ENCODE assay signal across 1 cellular context in the genomic region with DNA sequence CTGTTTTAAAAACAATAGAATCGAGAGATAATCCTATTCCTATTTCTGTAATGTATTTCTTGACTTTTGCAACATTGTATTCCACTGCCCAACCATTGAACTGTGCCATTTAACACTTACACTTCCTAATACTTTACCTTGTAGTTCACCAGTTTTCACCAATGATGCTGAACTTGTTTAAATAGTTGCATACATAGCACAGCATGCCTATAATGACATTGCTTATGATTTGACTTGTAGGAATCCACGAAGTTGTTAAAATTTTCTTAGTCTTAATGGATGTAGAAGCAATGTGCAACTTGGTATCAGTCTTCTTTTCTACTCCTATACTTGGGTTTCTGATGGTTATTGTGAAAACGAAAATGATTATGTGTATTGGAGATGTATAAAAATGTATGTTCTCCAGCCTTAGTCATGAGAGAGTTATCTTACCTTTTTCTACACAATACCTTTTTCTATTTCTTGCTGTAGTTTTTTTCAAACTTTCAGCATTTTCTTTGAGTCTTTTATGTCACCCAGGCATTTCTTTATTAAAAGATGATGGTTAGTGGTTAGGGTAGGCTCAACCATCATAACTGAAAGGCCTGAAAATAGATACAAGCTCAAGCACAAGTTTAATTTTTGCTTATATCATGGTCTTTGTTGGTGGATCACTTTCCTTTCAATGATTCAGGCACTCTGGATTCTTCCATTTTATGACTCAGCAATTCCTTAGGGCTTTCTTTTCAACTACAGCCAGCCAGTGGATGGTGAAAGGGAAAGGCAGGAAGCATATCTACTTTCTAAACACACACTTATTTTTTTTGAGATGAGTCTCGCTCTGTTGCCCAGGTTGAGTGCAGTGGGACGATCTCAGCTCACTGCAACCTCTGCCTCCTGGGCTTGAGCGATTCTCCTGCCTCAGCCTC.
TF ChIP-seq lines count a peak whose summit lies in the region.

No MANE protein-coding gene starts in this region.

TF ChIP-seq in GM12878, 131 proteins besides CTCF, POLR2A, EP300 and RAD21 (continued from another document):
- TF ChIP-seq E2F8 (IDR thresholded peaks at IDR 0.05; ENCODE audit: low read depth, partially characterized antibody), result no peak
- TF ChIP-seq CHD1 (IDR thresholded peaks at IDR 0.05; ENCODE audit: low read depth, low read length), result no peak
- no peak for TF ChIP-seq HSF1 (IDR thresholded peaks at IDR 0.05; ENCODE audit: low read depth, low read length)
- TF ChIP-seq IKZF2 (IDR thresholded peaks at IDR 0.05), result 0 out of 4 replicates have a peak, but pooled peaks of 1 of the 2 experiments have one; percentile 17
- no peak for TF ChIP-seq MTA3 (IDR thresholded peaks at IDR 0.05; ENCODE audit: borderline replicate concordance, low read length)
- TF ChIP-seq RAD51 (IDR thresholded peaks at IDR 0.05), result no peak
- TF ChIP-seq, protein P1, sequence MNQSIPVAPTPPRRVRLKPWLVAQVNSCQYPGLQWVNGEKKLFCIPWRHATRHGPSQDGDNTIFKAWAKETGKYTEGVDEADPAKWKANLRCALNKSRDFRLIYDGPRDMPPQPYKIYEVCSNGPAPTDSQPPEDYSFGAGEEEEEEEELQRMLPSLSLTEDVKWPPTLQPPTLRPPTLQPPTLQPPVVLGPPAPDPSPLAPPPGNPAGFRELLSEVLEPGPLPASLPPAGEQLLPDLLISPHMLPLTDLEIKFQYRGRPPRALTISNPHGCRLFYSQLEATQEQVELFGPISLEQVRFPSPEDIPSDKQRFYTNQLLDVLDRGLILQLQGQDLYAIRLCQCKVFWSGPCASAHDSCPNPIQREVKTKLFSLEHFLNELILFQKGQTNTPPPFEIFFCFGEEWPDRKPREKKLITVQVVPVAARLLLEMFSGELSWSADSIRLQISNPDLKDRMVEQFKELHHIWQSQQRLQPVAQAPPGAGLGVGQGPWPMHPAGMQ (IDR thresholded peaks at IDR 0.05; ENCODE audit: borderline replicate concordance), result no peak
- TF ChIP-seq PML (IDR thresholded peaks at IDR 0.05; ENCODE audit: low read length), result no peak
- TF ChIP-seq RBBP5 (conservative IDR thresholded peaks at IDR 0.05), result no peak
- TF ChIP-seq CREB1 (IDR thresholded peaks at IDR 0.05; ENCODE audit: low read depth), result peak; percentile 49; the same call in 1 of the 2 replicates
- TF ChIP-seq DPF2 (IDR thresholded peaks at IDR 0.05), result no peak
- TF ChIP-seq ELK1 (IDR thresholded peaks at IDR 0.05; ENCODE audit: low read depth, low read length), result no peak
- peak; percentile 72 for TF ChIP-seq RUNX3 (IDR thresholded peaks at IDR 0.05; ENCODE audit: low read length)
- TF ChIP-seq SIN3A (IDR thresholded peaks at IDR 0.05; ENCODE audit: low read depth, low read length), result no peak
- no peak for TF ChIP-seq HCFC1 (IDR thresholded peaks at IDR 0.05; ENCODE audit: low read length)
- no peak for TF ChIP-seq ZNF217 (IDR thresholded peaks at IDR 0.05)
- TF ChIP-seq MEF2B (IDR thresholded peaks at IDR 0.05; ENCODE audit: partially characterized antibody, poor library complexity, severe bottlenecking), result peak; percentile 49
- TF ChIP-seq, protein P2, sequence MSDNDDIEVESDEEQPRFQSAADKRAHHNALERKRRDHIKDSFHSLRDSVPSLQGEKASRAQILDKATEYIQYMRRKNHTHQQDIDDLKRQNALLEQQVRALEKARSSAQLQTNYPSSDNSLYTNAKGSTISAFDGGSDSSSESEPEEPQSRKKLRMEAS (IDR thresholded peaks at IDR 0.05; ENCODE audit: low read depth, low read length), result no peak
- no peak for TF ChIP-seq POLR2AphosphoS2 (IDR thresholded peaks at IDR 0.05; ENCODE audit: low read depth, low read length)
- TF ChIP-seq MXI1 (IDR thresholded peaks at IDR 0.05; ENCODE audit: low read depth, low read length), result no peak
